23 cellular contexts compared by ENCODE assay signal in the genomic region with DNA sequence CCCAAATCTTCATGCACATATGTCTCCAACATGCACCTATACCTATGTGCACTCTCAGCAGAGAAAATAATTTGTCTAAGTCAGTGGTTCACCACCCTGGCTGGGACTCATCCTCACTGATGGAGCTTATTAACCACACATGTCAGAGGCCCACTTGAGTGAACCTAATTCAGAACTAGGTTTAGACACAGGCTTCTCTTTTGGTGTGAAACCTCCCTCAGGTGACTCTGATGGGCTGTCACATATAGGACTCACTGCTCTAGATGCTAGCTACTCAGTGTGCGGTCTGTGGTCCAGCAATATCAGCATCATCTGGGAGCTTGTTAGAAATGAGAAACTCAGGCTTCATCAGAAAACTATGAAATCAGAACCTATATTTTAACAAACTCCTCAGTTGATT.
"Had no signal": no experiment of that assay in that cellular context is flagged by ENCODE, and none has a peak within 500 bp of the region (broad histone marks: within the 10 kb centered on the region; RNA-seq: fewer than 3 reads in every experiment).

No MANE protein-coding gene starts in this region.

- H3K27me3 ChIP-seq: neural progenitor cell, ovary, right lobe of liver, sigmoid colon, stomach, tibial artery, transverse colon, upper lobe of right lung, uterus had no signal

- H3K36me3 ChIP-seq: neural progenitor cell, ovary, right lobe of liver, sigmoid colon, stomach, tibial artery, transverse colon, upper lobe of right lung, uterus had no signal

- H3K27ac ChIP-seq: neural progenitor cell, ovary, parathyroid adenoma, psoas muscle, right lobe of liver, sigmoid colon, stomach, tibial artery, transverse colon, upper lobe of right lung, uterus had no signal

- H3K9me3 ChIP-seq: ovary, psoas muscle, right lobe of liver, sigmoid colon, stomach, tibial artery, transverse colon, upper lobe of right lung, uterus had no signal

- DNase-seq: natural killer cell; occipital lobe; ovary; posterior cingulate gyrus; psoas muscle; right cardiac atrium; right lobe of liver; sigmoid colon; small intestine; stimulated activated CD4-positive, alpha-beta T cell treated with anti-CD3 and anti-CD28 coated beads, Interleukin-15, amount 100 ng/mL, for 24 hours; stimulated activated CD4-positive, alpha-beta T cell treated with anti-CD3 and anti-CD28 coated beads, Interleukin-2, amount 100 ng/mL, for 24 hours; stimulated activated CD4-positive, alpha-beta T cell treated with anti-CD3 and anti-CD28 coated beads, Interleukin-2, amount 100 ng/mL, for 48 hours; stimulated activated CD4-positive, alpha-beta T cell treated with anti-CD3 and anti-CD28 coated beads, Interleukin-4, amount 100 ng/mL, for 24 hours; stimulated activated naive B cell treated with anti-CD40 and anti-IgM and Interleukin-4, amounts not matched to agents 10 μg/mL and 1 μg/mL and 100 μg/mL, for 72 hours; stimulated activated naive CD4-positive, alpha-beta T cell treated with Interleukin-2 at 50 U/mL for 16 hours; stomach; tibial artery; transverse colon; upper lobe of right lung; uterus had no signal

- H3K4me2 ChIP-seq: neural progenitor cell had no signal

- H3K4me1 ChIP-seq: neural progenitor cell, parathyroid adenoma, psoas muscle, right lobe of liver, sigmoid colon, stomach, tibial artery, transverse colon, upper lobe of right lung, uterus had no signal

- ATAC-seq: natural killer cell; psoas muscle; right cardiac atrium; right lobe of liver; stimulated activated effector memory CD8-positive, alpha-beta T cell treated with anti-CD3 and anti-CD28 coated beads, Interleukin-12 subunit alpha, Interleukin-12 subunit beta, amount 100 ng/mL, for 72 hours; stimulated activated naive B cell treated with anti-CD40 and anti-IgM and Interleukin-4, amounts not matched to agents 10 μg/mL and 1 μg/mL and 100 μg/mL, for 72 hours; upper lobe of right lung had no signal

- H2AFZ ChIP-seq: neural progenitor cell, parathyroid adenoma had no signal

- H3K4me3 ChIP-seq: neural progenitor cell, ovary, psoas muscle, right lobe of liver, sigmoid colon, stomach, tibial artery, transverse colon, upper lobe of right lung, uterus had no signal

- H3K79me2 ChIP-seq: parathyroid adenoma had no signal

- H3K9ac ChIP-seq: neural progenitor cell, parathyroid adenoma had no signal
